Comparison of ENCODE assay signal across 30 cellular contexts in genomic region chr5:103315455-103315854, GRCh38.
"Had no signal": no experiment of that assay in that cellular context is flagged by ENCODE, and none has a peak within 500 bp of the region (broad histone marks: within the 10 kb centered on the region; RNA-seq: fewer than 3 reads in every experiment).

No MANE protein-coding gene starts in this region.

- H3K79me2 ChIP-seq: hepatocyte had no signal

- H3K4me3 ChIP-seq: esophagus muscularis mucosa, gastroesophageal sphincter, heart left ventricle, hepatocyte, left lung, prostate gland, right atrium auricular region, smooth muscle cell, suprapubic skin, transverse colon, upper lobe of right lung, uterus had no signal

- H2AFZ ChIP-seq: hepatocyte had no signal

- H3K4me2 ChIP-seq: hepatocyte, smooth muscle cell had no signal

- H3K36me3 ChIP-seq: esophagus muscularis mucosa, gastroesophageal sphincter, heart left ventricle, left lung, prostate gland, right atrium auricular region, suprapubic skin, transverse colon, upper lobe of right lung, uterus had no signal

- H3K4me1 ChIP-seq: esophagus muscularis mucosa, foreskin keratinocyte, gastroesophageal sphincter, heart left ventricle, left lung, prostate gland, right atrium auricular region, suprapubic skin, transverse colon, upper lobe of right lung, uterus had no signal

- ATAC-seq: foreskin keratinocyte; gastroesophageal sphincter; heart left ventricle; left cardiac atrium; left lung; naive thymus-derived CD8-positive, alpha-beta T cell; sciatic nerve; stimulated activated naive CD8-positive, alpha-beta T cell treated with anti-CD3 and anti-CD28 coated beads, Interleukin-15, amount 100 ng/mL, for 72 hours; upper lobe of right lung had no signal

- H3K27me3 ChIP-seq: esophagus muscularis mucosa, foreskin keratinocyte, gastroesophageal sphincter, heart left ventricle, hepatocyte, left lung, right atrium auricular region, suprapubic skin, transverse colon, upper lobe of right lung, uterus had no signal

- DNase-seq: dermis blood vessel endothelial cell; effector memory CD4-positive, alpha-beta T cell; foreskin keratinocyte; heart left ventricle; kidney; left cardiac atrium; left lung; mesenchymal stem cell; midbrain; naive thymus-derived CD8-positive, alpha-beta T cell; nephron progenitor cell; nucleus accumbens; stimulated activated CD4-positive, alpha-beta T cell treated with anti-CD3 and anti-CD28 coated beads, Interleukin-12 subunit alpha, Interleukin-12 subunit beta, amount 100 ng/mL, for 4 hours; stimulated activated CD4-positive, alpha-beta T cell treated with anti-CD3 and anti-CD28 coated beads, Interleukin-1b, Interleukin-23, amount 100 ng/mL, for 48 hours; stimulated activated CD4-positive, alpha-beta T cell treated with anti-CD3 and anti-CD28 coated beads, Interleukin-4, amount 100 ng/mL, for 1 hour; stimulated activated CD8-positive, alpha-beta memory T cell treated with anti-CD3 and anti-CD28 coated beads, Interleukin-4, amount 100 ng/mL, for 48 hours; stimulated activated naive CD4-positive, alpha-beta T cell; stimulated activated naive CD8-positive, alpha-beta T cell treated with anti-CD3 and anti-CD28 coated beads, Interleukin-15, amount 100 ng/mL, for 72 hours; transverse colon; upper lobe of right lung; uterus had no signal

- H3K9me3 ChIP-seq: esophagus muscularis mucosa, gastroesophageal sphincter, heart left ventricle, left lung, prostate gland, right atrium auricular region, suprapubic skin, transverse colon, upper lobe of right lung, uterus had no signal

- H3K27ac ChIP-seq: esophagus muscularis mucosa, foreskin keratinocyte, gastroesophageal sphincter, heart left ventricle, hepatocyte, left lung, prostate gland, right atrium auricular region, suprapubic skin, transverse colon, upper lobe of right lung, uterus had no signal

- FAIRE-seq: endothelial cell of umbilical vein, kidney had no signal
